In genomic region chr13:23322353-23323336, GRCh38 we compare ENCODE assay signal across 14 cellular contexts.
DNase-seq lines count a peak whose midpoint lies in the region; ATAC-seq and TF ChIP-seq lines count a peak whose summit lies in the region.
"Had no signal": no experiment of that assay in that cellular context is flagged by ENCODE, and none has a peak within 500 bp of the region (broad histone marks: within the 10 kb centered on the region; RNA-seq: fewer than 3 reads in every experiment).

No MANE protein-coding gene starts in this region.

- TF ChIP-seq CTCF in H9 (conservative IDR thresholded peaks at IDR 0.05) (no peak), mesothelial cell of epicardium (IDR thresholded peaks at IDR 0.05; ENCODE audit: unreplicated experiment) (no peak), body of pancreas (IDR thresholded peaks at IDR 0.05) (no peak)
- TF ChIP-seq CTCF in CD8-positive, alpha-beta T cell (IDR thresholded peaks at IDR 0.05): no peak

- H3K9me3 ChIP-seq in H9 (ENCODE audit: control insufficient read depth, low read depth, low read length) (no peaks in the 10 kb centered on the region), body of pancreas (no peaks in the 10 kb centered on the region)
- H3K9me3 ChIP-seq in CD8-positive, alpha-beta T cell (ENCODE audit: low read length): no peaks in the 10 kb centered on the region
- H3K9me3 ChIP-seq: BLaER1, heart left ventricle had no signal

- DNase-seq in H9 (no peak), mesothelial cell of epicardium (ENCODE audit: low spot score in 2 of 2, unreplicated experiment in 2 of 2) (no peak), body of pancreas (no peak)
- DNase-seq in CD8-positive, alpha-beta T cell: no peak
- DNase-seq in activated CD4-positive, alpha-beta T cell treated with anti-CD3 and anti-CD28 coated beads for 1 hour: no peak
- DNase-seq: activated CD4-positive, CD25-positive, alpha-beta regulatory T cell; activated effector memory CD4-positive, alpha-beta T cell treated with anti-CD3 and anti-CD28 coated beads, Interleukin-2, amount 50 U/mL, for 16 hours; midbrain; stimulated activated CD8-positive, alpha-beta memory T cell treated with anti-CD3 and anti-CD28 coated beads, Interleukin-4, amount 100 ng/mL, for 48 hours had no signal

- H3K27me3 ChIP-seq in ACC112 (ENCODE audit: insufficient read depth, low read length): no peaks in the 10 kb centered on the region
- no peaks in the 10 kb centered on the region for H3K27me3 ChIP-seq in H9 (ENCODE audit: insufficient read depth, low read length)
- no peaks in the 10 kb centered on the region for H3K27me3 ChIP-seq in CD8-positive, alpha-beta T cell (ENCODE audit: insufficient read depth, low read length)
- H3K27me3 ChIP-seq in body of pancreas: no peaks in the 10 kb centered on the region
- H3K27me3 ChIP-seq: BLaER1, heart left ventricle had no signal

- no peak overlapping the region for H2AFZ ChIP-seq in ACC112 (ENCODE audit: low read length, unreplicated experiment)
- no peak overlapping the region for H2AFZ ChIP-seq in H9 (ENCODE audit: low read length)

- H3K27me3 Mint-ChIP-seq in H9 (ENCODE audit: low read depth) (no peaks in the 10 kb centered on the region), mesothelial cell of epicardium (ENCODE audit: low read depth) (no peaks in the 10 kb centered on the region)
- H3K27me3 Mint-ChIP-seq in activated T-helper 17 cell treated with anti-CD3 and anti-CD28 coated beads, Interleukin-2, amount 50 U/mL, for 72 hours: peaks cover 6% of the 10 kb centered on the region
- peaks cover 3% of the 10 kb centered on the region for H3K27me3 Mint-ChIP-seq in CD8-positive, alpha-beta T cell (ENCODE audit: low read depth)

- H3K4me3 ChIP-seq in ACC112 (ENCODE audit: low read depth, low read length): peak overlapping the region; percentile 69
- no peak overlapping the region for H3K4me3 ChIP-seq in CD8-positive, alpha-beta T cell (ENCODE audit: low read depth, low read length)
- H3K4me3 ChIP-seq in body of pancreas: no peak overlapping the region
- H3K4me3 ChIP-seq: BLaER1 had no signal

- H3K79me1 ChIP-seq in H9 (ENCODE audit: insufficient read depth, low read depth, low read length, poor library complexity, severe bottlenecking): no peaks in the 10 kb centered on the region

- no peak overlapping the region for H2BK5ac ChIP-seq in H9 (ENCODE audit: insufficient read length, low read length)

- H3K4me1 ChIP-seq in ACC112 (ENCODE audit: control insufficient read depth, insufficient read depth, low read length, unreplicated experiment): peaks cover 27% of the 10 kb centered on the region
- peaks cover 3% of the 10 kb centered on the region; the same call in 1 of the 2 replicates for H3K4me1 ChIP-seq in H9 (ENCODE audit: insufficient read depth, low read length)
- H3K4me1 ChIP-seq in CD8-positive, alpha-beta T cell (ENCODE audit: insufficient read depth, low read length): peaks cover 5% of the 10 kb centered on the region
- H3K4me1 ChIP-seq in body of pancreas: no peaks in the 10 kb centered on the region

- H3K14ac ChIP-seq in H9 (ENCODE audit: insufficient read depth, low read length): no peak overlapping the region

- no peak for TF ChIP-seq POLR2A in body of pancreas (IDR thresholded peaks at IDR 0.05)

- POLR2A ChIA-PET in CD8-positive, alpha-beta T cell (lab: Charles Lee): interaction anchor here (0.7 kb wide), 1 partner anchor 1655 kb away, joined by 3 read pairs; no protein-coding TSS in a partner anchor

- H3K4me1 Mint-ChIP-seq in H9: peaks cover 16 to 18% of the 10 kb centered on the region in 2 experiments
- no peaks in the 10 kb centered on the region for H3K4me1 Mint-ChIP-seq in activated T-helper 17 cell treated with anti-CD3 and anti-CD28 coated beads, Interleukin-2, amount 50 U/mL, for 72 hours
- peaks cover 41% of the 10 kb centered on the region for H3K4me1 Mint-ChIP-seq in mesothelial cell of epicardium
- H3K4me1 Mint-ChIP-seq in CD8-positive, alpha-beta T cell (ENCODE audit: low read depth): peaks cover 17% of the 10 kb centered on the region

- H3K23ac ChIP-seq in H9 (ENCODE audit: insufficient read length, low read depth, low read length): no peak overlapping the region

- H3K4me3 Mint-ChIP-seq in H9 (no peak overlapping the region), mesothelial cell of epicardium (no peak overlapping the region)
- peak overlapping the region; percentile 69 for H3K4me3 Mint-ChIP-seq in activated T-helper 17 cell treated with anti-CD3 and anti-CD28 coated beads, Interleukin-2, amount 50 U/mL, for 72 hours
- no peak overlapping the region for H3K4me3 Mint-ChIP-seq in CD8-positive, alpha-beta T cell

- H3K36me3 Mint-ChIP-seq in H9 (ENCODE audit: insufficient read depth in 1 of 3, low read depth in 3 of 3): no peaks in the 10 kb centered on the region
- no peaks in the 10 kb centered on the region for H3K36me3 Mint-ChIP-seq in activated T-helper 17 cell treated with anti-CD3 and anti-CD28 coated beads, Interleukin-2, amount 50 U/mL, for 72 hours (ENCODE audit: low read depth)
- peaks cover 5% of the 10 kb centered on the region for H3K36me3 Mint-ChIP-seq in mesothelial cell of epicardium
- H3K36me3 Mint-ChIP-seq in CD8-positive, alpha-beta T cell: no peaks in the 10 kb centered on the region

- CTCF ChIA-PET in CD8-positive, alpha-beta T cell (lab: Charles Lee): no interaction called here

- H3K36me3 ChIP-seq in ACC112 (ENCODE audit: insufficient read depth, low read length) (no peaks in the 10 kb centered on the region), body of pancreas (replicated peaks in 1 of 2; ENCODE audit: insufficient read depth in 1 of 2, low read depth in 2 of 2) (no peaks in the 10 kb centered on the region)
- no peaks in the 10 kb centered on the region for H3K36me3 ChIP-seq in CD8-positive, alpha-beta T cell (ENCODE audit: insufficient read depth, low read length)
- H3K36me3 ChIP-seq: BLaER1 had no signal

- no peak overlapping the region for H2BK20ac ChIP-seq in H9 (ENCODE audit: low read depth, low read length, poor library complexity, severe bottlenecking)

- no peak overlapping the region for H3K4ac ChIP-seq in H9 (ENCODE audit: low read depth, low read length)

- H3K27ac Mint-ChIP-seq in H9 (peak overlapping the region in 2 of 3 experiments; percentile 46 to 54; a peak in 2 of 7 replicates), mesothelial cell of epicardium (peak overlapping the region; percentile 87)
- no peak overlapping the region for H3K27ac Mint-ChIP-seq in activated T-helper 17 cell treated with anti-CD3 and anti-CD28 coated beads, Interleukin-2, amount 50 U/mL, for 72 hours
- H3K27ac Mint-ChIP-seq in CD8-positive, alpha-beta T cell: no peak overlapping the region

- no peak overlapping the region for H3K18ac ChIP-seq in H9 (ENCODE audit: insufficient read length, low read depth, low read length)

- H2BK15ac ChIP-seq in H9 (ENCODE audit: low read depth, low read length): no peak overlapping the region

- no peak overlapping the region for H2BK12ac ChIP-seq in H9 (ENCODE audit: insufficient read length, low read depth, low read length)

- H3K23me2 ChIP-seq in H9 (ENCODE audit: insufficient read length, low read depth, low read length, poor library complexity, severe bottlenecking): no peaks in the 10 kb centered on the region

- no peak overlapping the region for H3K4me2 ChIP-seq in H9 (ENCODE audit: insufficient read depth, insufficient read length, low read length)
- H3K4me2 ChIP-seq: BLaER1 had no signal

- WGBS in H9 (ENCODE audit: extremely low coverage, insufficient read length, low lambda C conversion rate): no CpG with 5 or more reads among the region's 19 CpGs
- 77 to 84% methylated on average over 12 to 19 of the region's 19 CpGs for WGBS in body of pancreas, 2 donors

- no peak overlapping the region for H4K8ac ChIP-seq in H9 (replicated peaks; ENCODE audit: insufficient read length, low read depth, low read length)

- H4K20me1 ChIP-seq in H9 (ENCODE audit: control insufficient read depth, insufficient read depth, insufficient read length): no peaks in the 10 kb centered on the region
- H4K20me1 ChIP-seq: BLaER1 had no signal

- no peak overlapping the region for H4K5ac ChIP-seq in H9 (ENCODE audit: insufficient read length, low read depth, low read length)

- intact Hi-C loops in CD8-positive, alpha-beta T cell (cut with DNase I, micrococcal nuclease): no loop called here
- intact Hi-C loops in body of pancreas (cut with DNase I): no loop called here

- H3K79me2 ChIP-seq in ACC112 (ENCODE audit: control insufficient read depth, insufficient read depth, low read length, unreplicated experiment) (no peaks in the 10 kb centered on the region), H9 (ENCODE audit: insufficient read depth, low read length) (no peaks in the 10 kb centered on the region)

- H2BK120ac ChIP-seq in H9 (ENCODE audit: low read depth, low read length, poor library complexity, severe bottlenecking): no peak overlapping the region

- ATAC-seq in activated T-helper 17 cell treated with anti-CD3 and anti-CD28 coated beads, Interleukin-2, amount 50 U/mL, for 72 hours (replicated peaks): no peak
- ATAC-seq in CD8-positive, alpha-beta T cell: no peak
- no peak for ATAC-seq in GM18870 (IDR thresholded peaks at IDR 0.05; ENCODE audit: unreplicated experiment)
- ATAC-seq in body of pancreas: no peak

- no peaks in the 10 kb centered on the region; a peak in 1 of 5 replicates for H3K9me3 Mint-ChIP-seq in H9
- H3K9me3 Mint-ChIP-seq in activated T-helper 17 cell treated with anti-CD3 and anti-CD28 coated beads, Interleukin-2, amount 50 U/mL, for 72 hours: no peaks in the 10 kb centered on the region
- peaks cover 5% of the 10 kb centered on the region for H3K9me3 Mint-ChIP-seq in mesothelial cell of epicardium
- H3K9me3 Mint-ChIP-seq in CD8-positive, alpha-beta T cell: peaks cover 3% of the 10 kb centered on the region

- no peak overlapping the region for H2AK5ac ChIP-seq in H9 (ENCODE audit: insufficient read length, low read length)

- H3K9ac ChIP-seq in H9 (ENCODE audit: extremely low read depth, insufficient read length, low read length): no peak overlapping the region
- H3K9ac ChIP-seq: BLaER1 had no signal

- H4K91ac ChIP-seq in H9 (ENCODE audit: insufficient read length, low read depth, low read length): no peak overlapping the region

- H3K27ac ChIP-seq in ACC112 (ENCODE audit: low read depth, low read length): peak overlapping the region; percentile 99
- H3K27ac ChIP-seq in H9 (ENCODE audit: insufficient read length, low read depth, low read length): no peak overlapping the region
- no peak overlapping the region for H3K27ac ChIP-seq in CD8-positive, alpha-beta T cell (ENCODE audit: low read depth, low read length)
- no peak overlapping the region for H3K27ac ChIP-seq in body of pancreas
- H3K27ac ChIP-seq: BLaER1 had no signal

- no peak overlapping the region for H3K56ac ChIP-seq in H9 (ENCODE audit: insufficient read length, low read depth, low read length)

- H3T11ph ChIP-seq in H9 (ENCODE audit: low read length): no peak overlapping the region

Comparison
In these comparisons a context has a peak if more than half of its experiments do, and no peak if none do; other contexts are left out.
1. H3K27ac Mint-ChIP-seq: peak in H9 (2 of 3) and mesothelial cell of epicardium (single experiment); none in activated T-helper 17 cell treated with anti-CD3 and anti-CD28 coated beads, Interleukin-2, amount 50 U/mL, for 72 hours (single experiment) and CD8-positive, alpha-beta T cell (single experiment).